Comparison of ENCODE assay signal across 13 cellular contexts in the genomic region with DNA sequence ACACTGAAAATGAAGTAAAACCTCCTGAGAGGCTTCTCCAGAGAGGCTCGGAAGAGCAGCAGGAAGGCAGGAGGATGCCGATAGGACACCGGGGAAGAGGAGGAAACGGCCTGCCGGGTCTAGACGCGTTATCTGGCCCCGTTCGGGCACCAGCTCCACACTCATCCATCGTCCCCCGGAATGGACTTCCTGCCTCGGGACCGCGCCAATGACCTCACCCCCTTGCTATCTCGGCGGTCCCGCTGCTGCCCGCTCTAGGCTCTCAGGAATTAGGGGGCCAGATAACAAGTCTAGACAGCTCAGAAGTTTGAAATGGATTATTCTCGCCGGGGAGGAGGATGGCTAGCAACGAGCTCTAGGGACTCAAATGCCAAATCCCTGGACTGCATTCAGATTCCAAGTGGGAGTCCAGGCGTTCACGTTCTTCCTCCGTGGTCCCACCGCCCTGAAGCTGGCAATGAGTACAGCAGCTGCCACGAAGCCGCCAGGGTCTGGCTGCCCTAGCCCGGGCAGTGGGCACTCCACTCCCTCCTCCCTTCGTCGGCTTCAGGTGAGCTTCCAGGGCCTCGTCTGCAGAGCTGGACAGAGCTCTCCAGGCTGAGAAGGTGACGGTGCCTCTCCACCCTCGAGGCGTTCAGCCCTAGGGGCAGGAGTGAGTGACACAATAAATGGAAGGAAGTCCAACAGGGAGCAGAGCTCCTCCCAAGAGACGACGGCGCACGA.
DNase-seq lines count a peak whose midpoint lies in the region; ATAC-seq, FAIRE-seq and TF ChIP-seq lines count a peak whose summit lies in the region.
"Had no signal": no experiment of that assay in that cellular context is flagged by ENCODE, and none has a peak within 500 bp of the region (broad histone marks: within the 10 kb centered on the region; RNA-seq: fewer than 3 reads in every experiment).

No MANE protein-coding gene starts in this region.

- peak; percentile 31; the same call in 1 of the 2 replicates for TF ChIP-seq POLR2A in H54 (IDR thresholded peaks at IDR 0.05; ENCODE audit: low read depth, low read length)

- H3K27ac ChIP-seq in WERI-Rb-1 = peak overlapping the region; percentile 34; the same call in 1 of the 2 replicates
- peak overlapping the region in 6 of 10 donors; percentile 9 to 65 (median 39) for H3K27ac ChIP-seq in heart right ventricle

- H3K36me3 ChIP-seq in WERI-Rb-1 = no peaks in the 10 kb centered on the region
- no peaks in the 10 kb centered on the region for H3K36me3 ChIP-seq in heart right ventricle

- peak in 7 of 8 donors; percentile 30 to 77 (median 60) for ATAC-seq in heart right ventricle
- ATAC-seq in omental fat pad (ENCODE audit: low FRiP score) = peak; percentile 29
- no peak for ATAC-seq in GM19397 (IDR thresholded peaks at IDR 0.05; ENCODE audit: unreplicated experiment)
- ATAC-seq: esophagus mucosa had no signal

- WGBS in heart right ventricle, 2 donors = 17 to 25% methylated on average over 38 of the region's 38 CpGs

- intact Hi-C loops in heart right ventricle (cut with DNase I) = no loop called here

- no peak overlapping the region for H3K4me3 ChIP-seq in WERI-Rb-1 (ENCODE audit: low read depth, low read length)
- peak overlapping the region in 2 of 10 donors; percentile 4 to 10 for H3K4me3 ChIP-seq in heart right ventricle

- no peak for FAIRE-seq in H54 (lab: Jason Lieb, UNC)

- H3K9me3 ChIP-seq in WERI-Rb-1 (ENCODE audit: severe bottlenecking) = no peaks in the 10 kb centered on the region
- no peaks in the 10 kb centered on the region for H3K9me3 ChIP-seq in heart right ventricle

- DNase-seq in H54 (ENCODE audit: insufficient read length, low spot score) = peak; percentile 93
- peak; percentile 34 for DNase-seq in WERI-Rb-1
- DNase-seq in heart right ventricle = peak; percentile 43 to 50
- no peak for DNase-seq in omental fat pad (ENCODE audit: low spot score)
- no peak for DNase-seq in HuH-7 (ENCODE audit: low spot score)
- DNase-seq in amniotic stem cell (lab: John Stamatoyannopoulos, UW) = no peak
- no peak for DNase-seq in activated CD4-positive, alpha-beta T cell treated with anti-CD3 and anti-CD28 coated beads for 48 hours
- DNase-seq: activated CD4-positive, alpha-beta T cell treated with anti-CD3 and anti-CD28 coated beads, Interleukin-2, amount 50 U/mL, for 4 hours; CD4-positive, CD25-positive, alpha-beta regulatory T cell; midbrain; NCI-H2081 had no signal

- H3K4me1 ChIP-seq in heart right ventricle = peaks cover 7 to 40% (median 30%) of the 10 kb centered on the region in 9 donors

- H3K27me3 ChIP-seq in WERI-Rb-1 (ENCODE audit: insufficient read depth, low read depth, severe bottlenecking) = no peaks in the 10 kb centered on the region
- peaks cover 0 to 56% (median 2%) of the 10 kb centered on the region in 7 donors for H3K27me3 ChIP-seq in heart right ventricle

- no peak for TF ChIP-seq CTCF in WERI-Rb-1 (IDR thresholded peaks at IDR 0.05; ENCODE audit: low read depth, low read length)
- TF ChIP-seq CTCF in heart right ventricle (IDR thresholded peaks at IDR 0.05) = no peak
- no peak for TF ChIP-seq CTCF in omental fat pad (IDR thresholded peaks at IDR 0.05)

Comparison
In these comparisons a context has a peak if more than half of its experiments do, and no peak if none do; other contexts are left out.
1. DNase-seq: peak in H54 (single experiment), WERI-Rb-1 (single experiment) and heart right ventricle (2 of 2); none in omental fat pad (single experiment), HuH-7 (single experiment), amniotic stem cell (single experiment) and activated CD4-positive, alpha-beta T cell treated with anti-CD3 and anti-CD28 coated beads for 48 hours (single experiment).